In the genomic region with DNA sequence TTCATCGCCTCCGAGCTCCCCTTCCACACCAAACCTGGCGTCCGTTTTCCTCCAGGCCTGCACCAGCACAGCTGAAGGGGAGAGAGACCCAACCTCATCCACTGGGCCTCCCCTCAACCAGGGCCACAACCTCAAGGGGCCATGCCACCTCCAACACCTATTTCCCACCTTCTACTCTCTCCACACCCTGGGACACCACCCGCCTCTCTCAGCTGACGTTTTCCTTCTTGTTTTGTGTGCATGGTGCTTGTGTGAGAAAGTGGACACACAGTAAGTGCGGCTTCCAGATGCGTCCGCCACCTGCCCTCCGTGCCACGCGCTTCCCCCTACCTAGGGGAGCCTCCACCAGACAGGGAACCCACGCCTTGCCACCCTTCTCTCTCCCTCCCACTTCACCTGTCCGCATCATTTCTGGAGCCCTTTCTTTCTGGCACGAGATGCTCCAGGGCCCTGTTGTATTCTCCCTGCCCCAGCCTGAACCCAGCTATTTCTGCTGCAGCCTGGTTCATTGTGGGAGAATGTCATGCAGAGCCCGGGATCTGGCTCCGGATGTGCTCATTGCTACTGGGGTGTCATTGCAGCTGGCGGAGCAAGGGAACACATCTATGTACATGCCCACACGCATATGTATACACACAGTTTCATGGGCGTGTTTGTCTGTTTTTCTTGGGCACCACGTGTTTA, we compare ENCODE assay signal across 8 cellular contexts. TPM values are rescaled to one million over a fixed set of nuclear protein-coding genes. Genes with fewer than 3 reads are reported as not detected.
A peak's percentile ranks its signal among the peaks of the same experiment; 100 is the strongest.
DNase-seq lines count a peak whose midpoint lies in the region; ATAC-seq and TF ChIP-seq lines count a peak whose summit lies in the region.

No MANE protein-coding gene starts in this region.

- peak overlapping the region; percentile 89 to 92 (median 91) for H3K27ac Mint-ChIP-seq in nephron

- ATAC-seq in GM18909 (IDR thresholded peaks at IDR 0.05; ENCODE audit: poor library complexity, unreplicated experiment) = no peak
- ATAC-seq in HG03342 (IDR thresholded peaks at IDR 0.05; ENCODE audit: unreplicated experiment) = no peak

- H3K27me3 Mint-ChIP-seq in nephron (ENCODE audit: low read depth) = peaks cover 13% of the 10 kb centered on the region

- H3K27ac ChIP-seq in BLaER1 treated with 17β-estradiol and CSF1 and Interleukin-3, amounts not matched to agents 10 nM and 100 nM = peak overlapping the region; percentile 3 to 100 (median 98); a peak in 21 of 22 replicates
- H3K27ac ChIP-seq in OCI-LY1 (ENCODE audit: low read depth, low read length, poor library complexity, severe bottlenecking) (peak overlapping the region; percentile 98), dorsolateral prefrontal cortex (peak overlapping the region in 56 of 59 donors; percentile 32 to 97 (median 90))

- TF ChIP-seq CTCF in OCI-LY1 (IDR thresholded peaks at IDR 0.05; ENCODE audit: low read length) = no peak
- TF ChIP-seq CTCF in dorsolateral prefrontal cortex (IDR thresholded peaks at IDR 0.05 in 54 of 56, conservative IDR thresholded peaks at IDR 0.05 in 2 of 56; ENCODE audit: low read depth in 1 of 56, partially characterized antibody in 56 of 56) = no peak
- no peak for TF ChIP-seq CTCF in nephron (IDR thresholded peaks at IDR 0.05; ENCODE audit: unreplicated experiment in 3 of 3)

- H3K9ac ChIP-seq in BLaER1 treated with 17β-estradiol and CSF1 and Interleukin-3, amounts not matched to agents 10 nM and 100 nM = peak overlapping the region; percentile 77 to 100 (median 99)
- H3K9ac ChIP-seq in OCI-LY1 (ENCODE audit: low read length) = peak overlapping the region; percentile 90

- peaks cover 30% of the 10 kb centered on the region for H3K79me2 ChIP-seq in OCI-LY1 (ENCODE audit: insufficient read depth, low read length)

- H3K27me3 ChIP-seq in BLaER1 treated with 17β-estradiol and CSF1 and Interleukin-3, amounts not matched to agents 10 nM and 100 nM = no peaks in the 10 kb centered on the region
- H3K27me3 ChIP-seq in OCI-LY1 (ENCODE audit: insufficient read depth, low read length) = no peaks in the 10 kb centered on the region
- peaks cover 0 to 8% (median 0%) of the 10 kb centered on the region in 45 donors for H3K27me3 ChIP-seq in dorsolateral prefrontal cortex

- H3K4me3 ChIP-seq in BLaER1 treated with 17β-estradiol and CSF1 and Interleukin-3, amounts not matched to agents 10 nM and 100 nM = peak overlapping the region; percentile 81 to 97 (median 94)
- peak overlapping the region; percentile 71 for H3K4me3 ChIP-seq in OCI-LY1 (ENCODE audit: low read depth, low read length, poor library complexity, severe bottlenecking)
- H3K4me3 ChIP-seq in dorsolateral prefrontal cortex = peak overlapping the region; percentile 50 to 97 (median 86)

- H3K9me2 ChIP-seq in OCI-LY1 (ENCODE audit: low read depth, low read length) = no peaks in the 10 kb centered on the region

- H3K4me1 Mint-ChIP-seq in nephron = peaks cover 35% of the 10 kb centered on the region

- no peaks in the 10 kb centered on the region for H3K9me3 Mint-ChIP-seq in nephron

- peaks cover 0 to 14% (median 10%) of the 10 kb centered on the region in 11 experiments; a peak in 11 of 22 replicates for H3K36me3 ChIP-seq in BLaER1 treated with 17β-estradiol and CSF1 and Interleukin-3, amounts not matched to agents 10 nM and 100 nM
- H3K36me3 ChIP-seq in OCI-LY1 (ENCODE audit: insufficient read depth, low read length) = peaks cover 16% of the 10 kb centered on the region; the same call in 1 of the 2 replicates

- H3K9me3 ChIP-seq in BLaER1 treated with 17β-estradiol and CSF1 and Interleukin-3, amounts not matched to agents 10 nM and 100 nM (replicated peaks in 1 of 11) = no peaks in the 10 kb centered on the region
- H3K9me3 ChIP-seq in OCI-LY1 (ENCODE audit: low read length) = no peaks in the 10 kb centered on the region

- no peak overlapping the region for H2AFZ ChIP-seq in OCI-LY1 (ENCODE audit: low read length)

- H3F3A ChIP-seq in OCI-LY1 (ENCODE audit: insufficient read depth, low read length) = no peaks in the 10 kb centered on the region

- H3K4me1 ChIP-seq in BLaER1 treated with 17β-estradiol and CSF1 and Interleukin-3, amounts not matched to agents 10 nM and 100 nM = peaks cover 63 to 76% (median 74%) of the 10 kb centered on the region in 10 experiments
- peaks cover 76% of the 10 kb centered on the region for H3K4me1 ChIP-seq in OCI-LY1 (ENCODE audit: insufficient read depth, low read length, severe bottlenecking)

- intact Hi-C loops in dorsolateral prefrontal cortex (cut with DNase I) = loop anchor here in 1 of 2 donors (5.0 kb wide), 1 partner anchor 35 kb away; no protein-coding TSS in a partner anchor

- H3K4me2 ChIP-seq in BLaER1 treated with 17β-estradiol and CSF1 and Interleukin-3, amounts not matched to agents 10 nM and 100 nM = peak overlapping the region; percentile 85 to 97 (median 92)
- H3K4me2 ChIP-seq in OCI-LY1 (ENCODE audit: low read length) = peak overlapping the region; percentile 83

- peaks cover 7% of the 10 kb centered on the region for H3K36me3 Mint-ChIP-seq in nephron (ENCODE audit: low read depth)

- H4K20me1 ChIP-seq in BLaER1 treated with 17β-estradiol and CSF1 and Interleukin-3, amounts not matched to agents 10 nM and 100 nM = peaks cover 23 to 61% (median 32%) of the 10 kb centered on the region in 11 experiments
- H4K20me1 ChIP-seq in OCI-LY1 (ENCODE audit: insufficient read depth, low read length) = peaks cover 6% of the 10 kb centered on the region; the same call in 1 of the 2 replicates

- H3K4me3 Mint-ChIP-seq in nephron = peak overlapping the region; percentile 82 to 90 (median 88)

- DNase-seq in dorsolateral prefrontal cortex (no peak), SW 1271 (lab: John Stamatoyannopoulos, UW) (no peak), NCI-H1694 treated with DMSO at 0.1 percent for 48 hours (lab: John Stamatoyannopoulos, UW) (no peak)

RNA-seq across cellular contexts. Expression of a gene that starts 1.3 kb away (rescaled TPM):
- 100 to 1,000 TPM; 375 to 847 (median 628) TPM for total RNA-seq in dorsolateral prefrontal cortex

RNA-seq across cellular contexts. Expression of a gene that starts 22.8 kb away (rescaled TPM):
- total RNA-seq in dorsolateral prefrontal cortex = 1 to 10 TPM in 79 of 120 experiments, under 1 TPM in 38, not detected in 3; 0.25 to 4.5 (median 1.2) TPM

RNA-seq across cellular contexts. Expression of a gene that starts 26.9 kb away (rescaled TPM):
- total RNA-seq in dorsolateral prefrontal cortex = 1 to 10 TPM in 71 of 120 experiments, under 1 TPM in 34, not detected in 15; 0.40 to 4.5 (median 1.4) TPM
